1 cellular context compared by ENCODE assay signal in the genomic region with DNA sequence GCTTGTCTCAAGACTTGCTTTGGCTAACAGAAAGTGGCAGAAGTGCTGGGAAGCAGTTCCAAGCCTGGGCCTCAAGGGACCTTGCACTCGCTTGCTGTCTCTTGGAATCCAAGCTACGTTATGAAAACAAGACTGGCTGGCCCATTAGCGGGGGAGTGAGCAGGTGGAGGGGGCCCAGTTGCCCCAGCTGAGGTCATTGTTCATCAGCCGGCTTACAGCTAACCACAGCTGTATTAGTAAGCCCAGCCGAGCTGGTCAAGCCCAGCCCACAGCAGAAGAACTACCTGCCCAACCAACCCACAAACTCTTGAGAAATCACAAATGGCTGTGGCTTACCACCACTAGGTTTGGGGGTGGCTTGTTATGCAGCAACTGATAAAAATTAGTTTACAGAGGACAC.
TF ChIP-seq lines count a peak whose summit lies in the region.

No MANE protein-coding gene starts in this region.

TF ChIP-seq in HepG2, 621 proteins besides CTCF, POLR2A, EP300 and RAD21:
- no peak for TF ChIP-seq ZNF619 (CRISPR knock-in tag; IDR thresholded peaks at IDR 0.05)
- TF ChIP-seq CBX2 (IDR thresholded peaks at IDR 0.05; ENCODE audit: low read depth, low read length), result no peak
- TF ChIP-seq CBX2 (CRISPR knock-in tag; IDR thresholded peaks at IDR 0.05; ENCODE audit: low read depth), result no peak
- no peak for TF ChIP-seq ZNF333 (CRISPR knock-in tag; IDR thresholded peaks at IDR 0.05; ENCODE audit: borderline replicate concordance)
- TF ChIP-seq GTF2F1 (IDR thresholded peaks at IDR 0.05; ENCODE audit: low read length), result no peak
- TF ChIP-seq ZNF629 (CRISPR knock-in tag; conservative IDR thresholded peaks at IDR 0.05), result no peak
- TF ChIP-seq SRSF4 (IDR thresholded peaks at IDR 0.05; ENCODE audit: low read depth, low read length, poor library complexity, severe bottlenecking), result no peak
- no peak for TF ChIP-seq ZNF672 (CRISPR knock-in tag; IDR thresholded peaks at IDR 0.05)
- TF ChIP-seq ZFP91 (CRISPR knock-in tag; IDR thresholded peaks at IDR 0.05; ENCODE audit: borderline replicate concordance), result no peak
- TF ChIP-seq ELF3 (CRISPR knock-in tag; IDR thresholded peaks at IDR 0.05), result no peak
- TF ChIP-seq DR1 (CRISPR knock-in tag; IDR thresholded peaks at IDR 0.05), result no peak
- TF ChIP-seq SKIL (CRISPR knock-in tag; IDR thresholded peaks at IDR 0.05; ENCODE audit: borderline replicate concordance), result no peak
- TF ChIP-seq BCL6 (CRISPR knock-in tag; IDR thresholded peaks at IDR 0.05), result no peak
- no peak for TF ChIP-seq WIZ (CRISPR knock-in tag; IDR thresholded peaks at IDR 0.05)
- TF ChIP-seq NKX3-1 (CRISPR knock-in tag; IDR thresholded peaks at IDR 0.05), result no peak
- TF ChIP-seq ZSCAN30 (CRISPR knock-in tag; IDR thresholded peaks at IDR 0.05), result no peak
- TF ChIP-seq ZNF546 (CRISPR knock-in tag; conservative IDR thresholded peaks at IDR 0.05), result no peak
TF ChIP-seq in HepG2: peak in this region for 0.
